9 cellular contexts compared by ENCODE assay signal in the genomic region with DNA sequence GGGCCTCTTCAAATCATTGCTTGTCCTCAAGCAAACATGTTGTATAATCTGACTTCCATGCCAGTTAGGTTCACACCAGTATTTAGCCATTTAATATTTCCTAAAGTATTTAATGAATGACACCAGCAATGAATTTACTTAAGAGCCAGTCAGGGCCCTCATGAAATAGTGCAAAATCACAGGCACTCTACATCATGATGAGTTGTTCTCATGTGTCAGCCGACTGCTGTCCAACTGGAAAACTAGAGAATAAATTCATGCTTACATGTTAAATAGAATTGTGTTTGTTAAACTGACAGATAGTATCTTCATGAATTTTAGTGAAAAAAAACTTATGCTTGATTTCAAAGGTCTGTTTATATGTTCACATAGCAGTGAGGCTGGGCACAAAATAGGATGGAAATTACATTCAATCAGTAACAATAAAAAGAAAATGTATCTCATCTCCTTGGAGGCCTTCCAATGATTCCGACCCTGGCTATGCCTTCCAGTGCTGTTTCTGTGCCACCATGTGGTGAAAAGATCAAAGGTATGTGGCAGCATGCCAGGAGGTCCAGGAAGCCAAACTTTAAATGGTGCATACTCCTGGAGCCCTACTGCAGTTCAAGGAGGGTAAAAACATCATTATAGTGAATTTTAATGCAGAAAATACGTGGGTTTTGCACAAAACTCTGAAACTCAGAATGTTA. TPM values are rescaled to one million over a fixed set of nuclear protein-coding genes. Genes with fewer than 3 reads are reported as not detected.
DNase-seq lines count a peak whose midpoint lies in the region; FAIRE-seq and TF ChIP-seq lines count a peak whose summit lies in the region.
"Had no signal": no experiment of that assay in that cellular context is flagged by ENCODE, and none has a peak within 500 bp of the region (broad histone marks: within the 10 kb centered on the region; RNA-seq: fewer than 3 reads in every experiment).

No MANE protein-coding gene starts in this region.

- DNase-seq in D721Med (ENCODE audit: insufficient read length, low spot score) (no peak), NCI-H1105 treated with DMSO at 0.1 percent for 48 hours (lab: John Stamatoyannopoulos, UW) (peak; percentile 86), astrocyte of the hippocampus (ENCODE audit: low read depth, low spot score) (peak; percentile 65), lung microvascular endothelial cell (ENCODE audit: low read depth in 2 of 2) (peak; percentile 44 to 76), NCI-H187 treated with DMSO at 0.1 percent for 48 hours (lab: John Stamatoyannopoulos, UW) (no peak), T-helper 2 cell (no peak), NOMO-1 treated with dmso at 0.1 percent for 144 hours (lab: John Stamatoyannopoulos, UW; ENCODE audit: unreplicated experiment) (no peak), GM03348 (ENCODE audit: low spot score) (no peak)
- DNase-seq: activated naive CD8-positive, alpha-beta T cell treated with anti-CD3 and anti-CD28 coated beads, Interleukin-2, amount 10 ng/mL, durations not matched to agents 7 days and 5 days had no signal

- peak; percentile 16 for TF ChIP-seq CTCF in D721Med (IDR thresholded peaks at IDR 0.05; ENCODE audit: insufficient read depth, missing control alignments)

- no peak for FAIRE-seq in D721Med (lab: Jason Lieb, UNC)

RNA-seq across cellular contexts. Expression of a gene that starts 45.2 kb away (rescaled TPM):
- total RNA-seq in lung microvascular endothelial cell = 7.9 and 42.3 TPM in 2 replicates

Comparison
In these comparisons a context has a peak if more than half of its experiments do, and no peak if none do; other contexts are left out.
1. DNase-seq: peak in NCI-H1105 treated with DMSO at 0.1 percent for 48 hours (single experiment), astrocyte of the hippocampus (single experiment) and lung microvascular endothelial cell (2 of 2); none in D721Med (single experiment), NCI-H187 treated with DMSO at 0.1 percent for 48 hours (single experiment), T-helper 2 cell (0 of 5), NOMO-1 treated with dmso at 0.1 percent for 144 hours (single experiment) and GM03348 (single experiment).